ENCODE assay signal across 8 cellular contexts in genomic region chr14:32588448-32589320, GRCh38.
DNase-seq lines count a peak whose midpoint lies in the region; ATAC-seq and TF ChIP-seq lines count a peak whose summit lies in the region.

No MANE protein-coding gene starts in this region.

- no peaks in the 10 kb centered on the region for H3K9me3 Mint-ChIP-seq in T-helper 2 cell treated with Interferon-gamma antibody and Interleukin-4, amounts not matched to agents 5 μg/mL and 100 μg/mL, for 36 hours

- no peaks in the 10 kb centered on the region for H3K27me3 ChIP-seq in DND-41 (ENCODE audit: insufficient read depth, low read length, poor library complexity)
- H3K27me3 ChIP-seq in HAP-1 (ENCODE audit: low read depth): no peaks in the 10 kb centered on the region

- peak; percentile 13 for DNase-seq in DND-41
- peak; percentile 17 for DNase-seq in HAP-1 (ENCODE audit: low spot score in 2 of 2)
- peak; percentile 64 for DNase-seq in RPMI7951 (ENCODE audit: low read depth)
- peak; percentile 10 for DNase-seq in germinal center (ENCODE audit: low spot score)
- DNase-seq in superior temporal gyrus (ENCODE audit: extremely low spot score): no peak
- DNase-seq in DMS153 (lab: John Stamatoyannopoulos, UW): no peak
- DNase-seq in T-helper 2 cell treated with Interferon-gamma antibody and Interleukin-4, amounts not matched to agents 5 μg/mL and 100 μg/mL, for 36 hours (ENCODE audit: low spot score): no peak
- DNase-seq in DMS79 (lab: John Stamatoyannopoulos, UW): no peak

- TF ChIP-seq CTCF in DND-41 (IDR thresholded peaks at IDR 0.05; ENCODE audit: borderline replicate concordance, extremely low read depth, low read length, poor library complexity, severe bottlenecking): peak; percentile 73

- H3K9me3 ChIP-seq in DND-41 (ENCODE audit: insufficient read depth, low read length, severe bottlenecking): no peaks in the 10 kb centered on the region
- peaks cover 8% of the 10 kb centered on the region; the same call in 1 of the 2 replicates for H3K9me3 ChIP-seq in HAP-1

- no peaks in the 10 kb centered on the region for H3K4me1 Mint-ChIP-seq in T-helper 2 cell treated with Interferon-gamma antibody and Interleukin-4, amounts not matched to agents 5 μg/mL and 100 μg/mL, for 36 hours (ENCODE audit: low read depth)

- H3K9ac ChIP-seq in DND-41 (ENCODE audit: low read depth, low read length): no peak overlapping the region

- no peak overlapping the region for H2AFZ ChIP-seq in DND-41 (ENCODE audit: low read depth, low read length)

- peak; percentile 58; the same call in 1 of the 3 replicates for ATAC-seq in DND-41 (ENCODE audit: insufficient read depth, low read depth)

- H3K27ac Mint-ChIP-seq in T-helper 2 cell treated with Interferon-gamma antibody and Interleukin-4, amounts not matched to agents 5 μg/mL and 100 μg/mL, for 36 hours: no peak overlapping the region

- no peaks in the 10 kb centered on the region for H3K4me1 ChIP-seq in DND-41 (ENCODE audit: insufficient read depth, low read length)
- H3K4me1 ChIP-seq in HAP-1: no peaks in the 10 kb centered on the region

- in situ Hi-C loops in HAP-1 (cut with MboI; ENCODE audit: low sequenced_read_pairs): loop anchor here (25.0 kb wide), 1 partner anchor 1724 kb away; no protein-coding TSS in a partner anchor

- H3K4me3 Mint-ChIP-seq in T-helper 2 cell treated with Interferon-gamma antibody and Interleukin-4, amounts not matched to agents 5 μg/mL and 100 μg/mL, for 36 hours: no peak overlapping the region

- H3K36me3 Mint-ChIP-seq in T-helper 2 cell treated with Interferon-gamma antibody and Interleukin-4, amounts not matched to agents 5 μg/mL and 100 μg/mL, for 36 hours (ENCODE audit: low read depth): no peaks in the 10 kb centered on the region

- no peaks in the 10 kb centered on the region for H3K79me2 ChIP-seq in DND-41 (ENCODE audit: insufficient read depth, low read length)

- no peaks in the 10 kb centered on the region for H4K20me1 ChIP-seq in DND-41 (ENCODE audit: insufficient read depth, low read length)

- no peak overlapping the region for H3K4me2 ChIP-seq in DND-41 (ENCODE audit: insufficient read depth, low read length)

- no peak overlapping the region for H3K27ac ChIP-seq in DND-41 (ENCODE audit: low read length)

- no peaks in the 10 kb centered on the region for H3K36me3 ChIP-seq in DND-41 (ENCODE audit: insufficient read depth, low read length)
- H3K36me3 ChIP-seq in HAP-1 (replicated peaks): no peaks in the 10 kb centered on the region

- H3K27me3 Mint-ChIP-seq in T-helper 2 cell treated with Interferon-gamma antibody and Interleukin-4, amounts not matched to agents 5 μg/mL and 100 μg/mL, for 36 hours (ENCODE audit: low read depth): no peaks in the 10 kb centered on the region

- H3K4me3 ChIP-seq in DND-41 (ENCODE audit: low read depth in 1 of 2, low read length in 2 of 2) (no peak overlapping the region), HAP-1 (no peak overlapping the region)

Comparison
In these comparisons a context has a peak if more than half of its experiments do, and no peak if none do; other contexts are left out.
1. DNase-seq: peak in DND-41 (single experiment), HAP-1 (2 of 2), RPMI7951 (single experiment) and germinal center (single experiment); none in superior temporal gyrus (single experiment), DMS153 (single experiment), T-helper 2 cell treated with Interferon-gamma antibody and Interleukin-4, amounts not matched to agents 5 μg/mL and 100 μg/mL, for 36 hours (single experiment) and DMS79 (single experiment).